In genomic region chr1:43329995-43330751, GRCh38 we compare ENCODE assay signal across 8 cellular contexts. TPM values are rescaled to one million over a fixed set of nuclear protein-coding genes. Genes with fewer than 3 reads are reported as not detected.
DNase-seq lines count a peak whose midpoint lies in the region; ATAC-seq and TF ChIP-seq lines count a peak whose summit lies in the region.

No MANE protein-coding gene starts in this region.

- peaks cover 15% of the 10 kb centered on the region for H3K9me3 Mint-ChIP-seq in activated naive CD8-positive, alpha-beta T cell treated with anti-CD3 and anti-CD28 coated beads for 36 hours

- POLR2A ChIA-PET in HEK293T (lab: Yijun Ruan, JAX) = interaction anchor here (0.8 to 0.9 kb wide), 3 partner anchors 18 to 37 kb away, joined by 3 to 4 read pairs (median 3); partner anchors contain the start of gene CDC20

- H3K27ac Mint-ChIP-seq in activated naive CD8-positive, alpha-beta T cell treated with anti-CD3 and anti-CD28 coated beads for 36 hours = peak overlapping the region; percentile 43

- peaks cover 8% of the 10 kb centered on the region for H3K36me3 Mint-ChIP-seq in activated naive CD8-positive, alpha-beta T cell treated with anti-CD3 and anti-CD28 coated beads for 36 hours

- CTCF ChIA-PET in HEK293T (lab: Yijun Ruan, JAX) = no interaction called here

- H3K4me3 Mint-ChIP-seq in activated naive CD8-positive, alpha-beta T cell treated with anti-CD3 and anti-CD28 coated beads for 36 hours = no peak overlapping the region

- intact Hi-C loops in left colon (cut with DNase I, micrococcal nuclease) = no loop called here

- no peaks in the 10 kb centered on the region for H3K27me3 Mint-ChIP-seq in activated naive CD8-positive, alpha-beta T cell treated with anti-CD3 and anti-CD28 coated beads for 36 hours

- peak; percentile 85 for ATAC-seq in left colon

- DNase-seq in CD1c-positive myeloid dendritic cell (ENCODE audit: extremely low spot score) (peak; percentile 92), M059J (ENCODE audit: low read depth) (peak; percentile 83), left colon (peak in 1 of 2 donors; percentile 30), cortex of kidney (lab: John Stamatoyannopoulos, UW) (no peak), HEK293T (ENCODE audit: extremely low spot score) (no peak), NCI-H524 treated with DMSO at 0.1 percent for 48 hours (lab: John Stamatoyannopoulos, UW) (no peak)
- peak; percentile 76 for DNase-seq in activated naive CD8-positive, alpha-beta T cell treated with anti-CD3 and anti-CD28 coated beads for 36 hours
- peak; percentile 4 to 31 for DNase-seq in stimulated activated CD8-positive, alpha-beta memory T cell treated with anti-CD3 and anti-CD28 coated beads, Interleukin-4, amount 100 ng/mL, for 4 hours (ENCODE audit: low read depth in 2 of 2, low spot score in 1 of 2)

- peaks cover 19% of the 10 kb centered on the region for H3K4me1 Mint-ChIP-seq in activated naive CD8-positive, alpha-beta T cell treated with anti-CD3 and anti-CD28 coated beads for 36 hours

TF ChIP-seq in HEK293T, 16 proteins besides CTCF, POLR2A, EP300 and RAD21:
- no peak for TF ChIP-seq ELF4 (IDR thresholded peaks at IDR 0.05)
- no peak for TF ChIP-seq FOXK2 (IDR thresholded peaks at IDR 0.05)
- TF ChIP-seq ARNT (IDR thresholded peaks at IDR 0.05) = no peak
- no peak for TF ChIP-seq NFRKB (IDR thresholded peaks at IDR 0.05)
- TF ChIP-seq L3MBTL2 (conservative IDR thresholded peaks at IDR 0.05) = no peak
- no peak for TF ChIP-seq SUZ12 (IDR thresholded peaks at IDR 0.05)
- no peak for TF ChIP-seq FOXM1 (IDR thresholded peaks at IDR 0.05; ENCODE audit: borderline replicate concordance)
- no peak for TF ChIP-seq SP1 (IDR thresholded peaks at IDR 0.05)
- no peak for TF ChIP-seq PKNOX1 (IDR thresholded peaks at IDR 0.05)
- no peak for TF ChIP-seq TARDBP (IDR thresholded peaks at IDR 0.05)
- TF ChIP-seq ZNF384 (IDR thresholded peaks at IDR 0.05) = no peak
- no peak for TF ChIP-seq FOXA1 (IDR thresholded peaks at IDR 0.05)
- no peak for TF ChIP-seq LEF1 (IDR thresholded peaks at IDR 0.05; ENCODE audit: borderline replicate concordance)
- no peak for TF ChIP-seq HDGF (IDR thresholded peaks at IDR 0.05; ENCODE audit: borderline replicate concordance)
TF ChIP-seq in HEK293T: peak in this region for 0.

RNA-seq across cellular contexts. Expression of gene MPL, which starts 7.4 kb away (rescaled TPM):
- total RNA-seq in M059J (2014; rRNA removed; shearing (Covaris generic)) = not detected in 2 replicates
- total RNA-seq in activated naive CD8-positive, alpha-beta T cell treated with anti-CD3 and anti-CD28 coated beads for 36 hours = not detected
- total RNA-seq in left colon = under 1 TPM in 1 of 2 donors, not detected in 1; 0.56 TPM

RNA-seq across cellular contexts. Expression of gene CDC20, which starts 28.6 kb away (rescaled TPM):
- 273 and 274 TPM in 2 replicates for total RNA-seq in M059J (2014; rRNA removed; shearing (Covaris generic))
- total RNA-seq in activated naive CD8-positive, alpha-beta T cell treated with anti-CD3 and anti-CD28 coated beads for 36 hours = 100 to 1,000 TPM; 182 to 184 TPM
- 10 to 100 TPM; 10.5 to 24.3 TPM for total RNA-seq in left colon

RNA-seq across cellular contexts. Expression of gene TIE1, which starts 29.4 kb away (rescaled TPM):
- total RNA-seq in M059J (2014; rRNA removed; shearing (Covaris generic)) = 2.0 and 3.3 TPM in 2 replicates
- total RNA-seq in activated naive CD8-positive, alpha-beta T cell treated with anti-CD3 and anti-CD28 coated beads for 36 hours = under 1 TPM; 0.14 to 0.49 TPM
- 1 to 10 TPM; 4.9 to 7.6 TPM for total RNA-seq in left colon

RNA-seq across cellular contexts. Expression of gene ELOVL1, which starts 37.6 kb away (rescaled TPM):
- total RNA-seq in M059J (2014; rRNA removed; shearing (Covaris generic)) = 152 and 164 TPM in 2 replicates
- total RNA-seq in activated naive CD8-positive, alpha-beta T cell treated with anti-CD3 and anti-CD28 coated beads for 36 hours = 10 to 100 TPM; 66.9 to 67.4 TPM
- total RNA-seq in left colon = 100 to 1,000 TPM; 135 to 152 TPM

RNA-seq across cellular contexts. Expression of gene C1orf210, which starts 44.8 kb away (rescaled TPM):
- total RNA-seq in M059J (2014; rRNA removed; shearing (Covaris generic)) = not detected in 2 replicates
- total RNA-seq in activated naive CD8-positive, alpha-beta T cell treated with anti-CD3 and anti-CD28 coated beads for 36 hours = not detected
- 10 to 100 TPM; 76.9 to 97.8 TPM for total RNA-seq in left colon

Comparison
In these comparisons a context has a peak if more than half of its experiments do, and no peak if none do; other contexts are left out.
1. DNase-seq: peak in CD1c-positive myeloid dendritic cell (single experiment), M059J (single experiment), activated naive CD8-positive, alpha-beta T cell treated with anti-CD3 and anti-CD28 coated beads for 36 hours (single experiment) and stimulated activated CD8-positive, alpha-beta memory T cell treated with anti-CD3 and anti-CD28 coated beads, Interleukin-4, amount 100 ng/mL, for 4 hours (2 of 2); none in cortex of kidney (single experiment), HEK293T (single experiment) and NCI-H524 treated with DMSO at 0.1 percent for 48 hours (single experiment).
2. RNA of gene CDC20, which starts 28.6 kb away (total RNA-seq): 273 to 274 TPM in M059J and 182 to 184 TPM in activated naive CD8-positive, alpha-beta T cell treated with anti-CD3 and anti-CD28 coated beads for 36 hours; 10.5 to 24.3 TPM in left colon; every median in the first group is over 4 times any median in the second.